ENCODE assay signal across 7 cellular contexts in genomic region chr6:158715330-158716311, GRCh38.
DNase-seq lines count a peak whose midpoint lies in the region; ATAC-seq and TF ChIP-seq lines count a peak whose summit lies in the region.

No MANE protein-coding gene starts in this region.

- ATAC-seq in GM19395 (IDR thresholded peaks at IDR 0.05; ENCODE audit: unreplicated experiment) (peak; percentile 65), HG03064 (IDR thresholded peaks at IDR 0.05; ENCODE audit: low read depth, unreplicated experiment) (peak; percentile 64), sciatic nerve (peak; percentile 57)
- no peak for ATAC-seq in activated CD8-positive, alpha-beta T cell treated with anti-CD3 and anti-CD28 coated beads, Interleukin-2, amount 10 ng/mL, durations not matched to agents 7 days and 5 days

- peak overlapping the region; percentile 88 for H3K27ac Mint-ChIP-seq in activated CD8-positive, alpha-beta T cell treated with anti-CD3 and anti-CD28 coated beads, Interleukin-2, amount 10 ng/mL, durations not matched to agents 7 days and 5 days

- H3K27ac ChIP-seq in WERI-Rb-1, result no peak overlapping the region

- no peaks in the 10 kb centered on the region for H3K9me3 Mint-ChIP-seq in activated CD8-positive, alpha-beta T cell treated with anti-CD3 and anti-CD28 coated beads, Interleukin-2, amount 10 ng/mL, durations not matched to agents 7 days and 5 days (ENCODE audit: insufficient read depth)

- CTCF ChIA-PET in activated CD8-positive, alpha-beta T cell treated with anti-CD3 and anti-CD28 coated beads, Interleukin-2, amount 10 ng/mL, durations not matched to agents 7 days and 5 days (lab: Charles Lee), result interaction anchor here (0.6 to 3.6 kb wide), 9 partner anchors 9 to 257 kb away, joined by 3 to 16 read pairs (median 3); no protein-coding TSS in a partner anchor

- H3K27me3 Mint-ChIP-seq in activated CD8-positive, alpha-beta T cell treated with anti-CD3 and anti-CD28 coated beads, Interleukin-2, amount 10 ng/mL, durations not matched to agents 7 days and 5 days (ENCODE audit: low read depth), result no peaks in the 10 kb centered on the region

- H3K27me3 ChIP-seq in WERI-Rb-1 (ENCODE audit: insufficient read depth, low read depth, severe bottlenecking), result no peaks in the 10 kb centered on the region

- intact Hi-C loops in sciatic nerve (cut with DNase I), result no loop called here

- no peak overlapping the region for H3K4me3 ChIP-seq in WERI-Rb-1 (ENCODE audit: low read depth, low read length)

- POLR2A ChIA-PET in activated CD8-positive, alpha-beta T cell treated with anti-CD3 and anti-CD28 coated beads, Interleukin-2, amount 10 ng/mL, durations not matched to agents 7 days and 5 days (lab: Charles Lee), result interaction anchor here (0.6 kb wide), 1 partner anchor 9 kb away, joined by 3 read pairs; no protein-coding TSS in a partner anchor

- no peak for TF ChIP-seq CTCF in WERI-Rb-1 (IDR thresholded peaks at IDR 0.05; ENCODE audit: low read depth, low read length)

- H3K9me3 ChIP-seq in WERI-Rb-1 (ENCODE audit: severe bottlenecking), result no peaks in the 10 kb centered on the region

- H3K36me3 ChIP-seq in WERI-Rb-1, result no peaks in the 10 kb centered on the region

- H3K36me3 Mint-ChIP-seq in activated CD8-positive, alpha-beta T cell treated with anti-CD3 and anti-CD28 coated beads, Interleukin-2, amount 10 ng/mL, durations not matched to agents 7 days and 5 days (ENCODE audit: low read depth), result peaks cover 78% of the 10 kb centered on the region

- H3K4me3 Mint-ChIP-seq in activated CD8-positive, alpha-beta T cell treated with anti-CD3 and anti-CD28 coated beads, Interleukin-2, amount 10 ng/mL, durations not matched to agents 7 days and 5 days, result no peak overlapping the region

- peaks cover 77% of the 10 kb centered on the region for H3K4me1 Mint-ChIP-seq in activated CD8-positive, alpha-beta T cell treated with anti-CD3 and anti-CD28 coated beads, Interleukin-2, amount 10 ng/mL, durations not matched to agents 7 days and 5 days (ENCODE audit: low read depth)

- no peak for DNase-seq in activated CD8-positive, alpha-beta T cell treated with anti-CD3 and anti-CD28 coated beads, Interleukin-2, amount 10 ng/mL, durations not matched to agents 7 days and 5 days
- no peak for DNase-seq in sciatic nerve (ENCODE audit: low spot score)
- DNase-seq in WERI-Rb-1, result no peak
- DNase-seq in NCI-H1694 (lab: John Stamatoyannopoulos, UW), result no peak
- DNase-seq in NCI-H2107 (lab: John Stamatoyannopoulos, UW), result no peak
